Comparison of ENCODE assay signal across 8 cellular contexts in the genomic region with DNA sequence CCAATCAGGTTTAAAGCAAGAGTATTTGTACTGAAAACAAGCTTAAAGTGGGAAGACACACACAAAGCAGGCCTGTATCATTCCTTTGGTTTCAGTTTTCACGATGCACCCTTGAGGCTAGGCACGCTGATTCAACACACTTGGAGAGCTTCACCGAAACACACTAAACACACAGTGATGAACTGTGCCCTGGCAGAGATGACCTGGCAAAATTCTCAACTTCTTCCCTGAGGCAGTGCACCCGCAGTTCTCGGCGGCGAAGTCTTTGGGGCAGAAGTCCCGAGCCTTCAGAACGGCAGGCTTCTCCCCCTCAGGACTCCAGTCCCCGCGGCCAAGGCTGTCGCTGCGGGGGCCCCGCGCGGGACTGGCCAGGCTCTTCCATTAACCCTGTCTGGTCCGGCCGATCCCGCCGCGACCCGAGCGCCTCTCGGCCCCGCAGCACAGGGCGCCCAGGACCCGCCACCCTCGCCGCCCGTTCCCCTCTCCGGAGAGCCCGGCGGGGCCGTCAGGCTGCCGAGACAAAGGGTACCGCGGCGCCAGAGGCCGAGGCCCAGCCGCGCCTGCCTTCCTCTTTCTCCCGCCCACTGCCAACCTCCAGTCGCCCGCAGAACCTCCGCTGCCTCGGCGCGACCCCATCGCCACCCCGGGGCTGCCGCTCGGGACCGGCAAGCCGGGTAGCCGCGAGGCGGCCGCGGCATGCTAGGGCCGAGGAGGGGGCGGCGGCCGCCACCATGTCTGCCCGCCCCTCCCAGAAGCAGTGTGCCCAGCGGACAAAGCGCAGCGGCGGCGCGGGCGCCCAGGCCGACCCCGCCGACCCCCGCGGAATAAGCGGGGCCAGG.
DNase-seq lines count a peak whose midpoint lies in the region; ATAC-seq and TF ChIP-seq lines count a peak whose summit lies in the region.

No MANE protein-coding gene starts in this region.

- H3K9me3 ChIP-seq in DND-41 (ENCODE audit: insufficient read depth, low read length, severe bottlenecking): no peaks in the 10 kb centered on the region

- TF ChIP-seq CTCF in DND-41 (IDR thresholded peaks at IDR 0.05; ENCODE audit: borderline replicate concordance, extremely low read depth, low read length, poor library complexity, severe bottlenecking): no peak
- TF ChIP-seq CTCF in astrocyte of the cerebellum (IDR thresholded peaks at IDR 0.05; ENCODE audit: low read depth, low read length, missing control alignments): no peak
- TF ChIP-seq CTCF in retinal pigment epithelial cell (conservative IDR thresholded peaks at IDR 0.05; ENCODE audit: low read depth, low read length): no peak

- H3K9ac ChIP-seq in DND-41 (ENCODE audit: low read depth, low read length): peak overlapping the region; percentile 100

- no peak for TF ChIP-seq EP300 in Ishikawa (IDR thresholded peaks at IDR 0.05; ENCODE audit: borderline replicate concordance)

- H3K4me1 Mint-ChIP-seq in T-helper 1 cell treated with Interleukin-12 subunit alpha and Interleukin-12 subunit beta and Interleukin-4 antibody, amounts not matched to agents 30 μg/mL and 1 μg/mL, for 36 hours (ENCODE audit: low read depth): peaks cover 46% of the 10 kb centered on the region

- H3K27ac ChIP-seq in DND-41 (ENCODE audit: low read length): peak overlapping the region; percentile 100

- H3K4me1 ChIP-seq in DND-41 (ENCODE audit: insufficient read depth, low read length): peaks cover 57% of the 10 kb centered on the region

- in situ Hi-C loops in astrocyte of the cerebellum (cut with HindIII; ENCODE audit: low sequenced_read_pairs): no loop called here

- no peaks in the 10 kb centered on the region for H3K27me3 ChIP-seq in DND-41 (ENCODE audit: insufficient read depth, low read length, poor library complexity)

- ATAC-seq in DND-41 (ENCODE audit: insufficient read depth, low read depth): peak; percentile 43
- ATAC-seq in GM21526 (IDR thresholded peaks at IDR 0.05; ENCODE audit: low FRiP score, unreplicated experiment): peak; percentile 33

- TF ChIP-seq RAD21 in Ishikawa (IDR thresholded peaks at IDR 0.05; ENCODE audit: low read depth): no peak

- H3K79me2 ChIP-seq in DND-41 (ENCODE audit: insufficient read depth, low read length): peaks cover 96% of the 10 kb centered on the region

- no peaks in the 10 kb centered on the region for H3K27me3 Mint-ChIP-seq in T-helper 1 cell treated with Interleukin-12 subunit alpha and Interleukin-12 subunit beta and Interleukin-4 antibody, amounts not matched to agents 30 μg/mL and 1 μg/mL, for 36 hours (ENCODE audit: low read depth)

- H4K20me1 ChIP-seq in DND-41 (ENCODE audit: insufficient read depth, low read length): peaks cover 24% of the 10 kb centered on the region; the same call in 1 of the 2 replicates

- H3K9me3 Mint-ChIP-seq in T-helper 1 cell treated with Interleukin-12 subunit alpha and Interleukin-12 subunit beta and Interleukin-4 antibody, amounts not matched to agents 30 μg/mL and 1 μg/mL, for 36 hours: no peaks in the 10 kb centered on the region

- peak overlapping the region; percentile 80 for H3K4me2 ChIP-seq in DND-41 (ENCODE audit: insufficient read depth, low read length)

- H3K36me3 ChIP-seq in DND-41 (ENCODE audit: insufficient read depth, low read length): peaks cover 37% of the 10 kb centered on the region

- DNase-seq in DND-41: peak; percentile 59
- peak; percentile 80 for DNase-seq in astrocyte of the cerebellum (ENCODE audit: low read depth)
- peak; percentile 39 to 63 for DNase-seq in hippocampal formation (lab: John Stamatoyannopoulos, UW)
- DNase-seq in retinal pigment epithelial cell (ENCODE audit: low read depth): peak; percentile 41
- DNase-seq in cerebellar nuclear complex (lab: John Stamatoyannopoulos, UW): no peak

- H2AFZ ChIP-seq in DND-41 (ENCODE audit: low read depth, low read length): peak overlapping the region; percentile 99

- H3K4me3 Mint-ChIP-seq in T-helper 1 cell treated with Interleukin-12 subunit alpha and Interleukin-12 subunit beta and Interleukin-4 antibody, amounts not matched to agents 30 μg/mL and 1 μg/mL, for 36 hours: peak overlapping the region; percentile 90

- H3K4me3 ChIP-seq in DND-41 (ENCODE audit: low read depth in 1 of 2, low read length in 2 of 2): peak overlapping the region; percentile 72 to 89
- peak overlapping the region; percentile 73 for H3K4me3 ChIP-seq in astrocyte of the cerebellum (ENCODE audit: low read depth, low read length)
- H3K4me3 ChIP-seq in retinal pigment epithelial cell (ENCODE audit: low read length): peak overlapping the region; percentile 85

- H3K36me3 Mint-ChIP-seq in T-helper 1 cell treated with Interleukin-12 subunit alpha and Interleukin-12 subunit beta and Interleukin-4 antibody, amounts not matched to agents 30 μg/mL and 1 μg/mL, for 36 hours (ENCODE audit: low read depth): peaks cover 41% of the 10 kb centered on the region

- peak overlapping the region; percentile 99 for H3K27ac Mint-ChIP-seq in T-helper 1 cell treated with Interleukin-12 subunit alpha and Interleukin-12 subunit beta and Interleukin-4 antibody, amounts not matched to agents 30 μg/mL and 1 μg/mL, for 36 hours

TF ChIP-seq in Ishikawa, 13 proteins besides CTCF, POLR2A, EP300 and RAD21:
- TF ChIP-seq TCF12 (IDR thresholded peaks at IDR 0.05; ENCODE audit: low read depth) (no peak), TEAD4 (IDR thresholded peaks at IDR 0.05) (no peak), ZBTB7A (IDR thresholded peaks at IDR 0.05; ENCODE audit: low read depth) (0 out of 2 replicates have a peak, but pooled peaks have one; percentile 36), CEBPB (IDR thresholded peaks at IDR 0.05) (no peak), TAF1 (IDR thresholded peaks at IDR 0.05; ENCODE audit: low read depth) (no peak), CREB1 (IDR thresholded peaks at IDR 0.05; ENCODE audit: low read depth) (no peak)
- TF ChIP-seq, protein P1, sequence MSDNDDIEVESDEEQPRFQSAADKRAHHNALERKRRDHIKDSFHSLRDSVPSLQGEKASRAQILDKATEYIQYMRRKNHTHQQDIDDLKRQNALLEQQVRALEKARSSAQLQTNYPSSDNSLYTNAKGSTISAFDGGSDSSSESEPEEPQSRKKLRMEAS (IDR thresholded peaks at IDR 0.05): 0 out of 2 replicates have a peak, but pooled peaks have one; percentile 24
- TF ChIP-seq, protein P2, sequence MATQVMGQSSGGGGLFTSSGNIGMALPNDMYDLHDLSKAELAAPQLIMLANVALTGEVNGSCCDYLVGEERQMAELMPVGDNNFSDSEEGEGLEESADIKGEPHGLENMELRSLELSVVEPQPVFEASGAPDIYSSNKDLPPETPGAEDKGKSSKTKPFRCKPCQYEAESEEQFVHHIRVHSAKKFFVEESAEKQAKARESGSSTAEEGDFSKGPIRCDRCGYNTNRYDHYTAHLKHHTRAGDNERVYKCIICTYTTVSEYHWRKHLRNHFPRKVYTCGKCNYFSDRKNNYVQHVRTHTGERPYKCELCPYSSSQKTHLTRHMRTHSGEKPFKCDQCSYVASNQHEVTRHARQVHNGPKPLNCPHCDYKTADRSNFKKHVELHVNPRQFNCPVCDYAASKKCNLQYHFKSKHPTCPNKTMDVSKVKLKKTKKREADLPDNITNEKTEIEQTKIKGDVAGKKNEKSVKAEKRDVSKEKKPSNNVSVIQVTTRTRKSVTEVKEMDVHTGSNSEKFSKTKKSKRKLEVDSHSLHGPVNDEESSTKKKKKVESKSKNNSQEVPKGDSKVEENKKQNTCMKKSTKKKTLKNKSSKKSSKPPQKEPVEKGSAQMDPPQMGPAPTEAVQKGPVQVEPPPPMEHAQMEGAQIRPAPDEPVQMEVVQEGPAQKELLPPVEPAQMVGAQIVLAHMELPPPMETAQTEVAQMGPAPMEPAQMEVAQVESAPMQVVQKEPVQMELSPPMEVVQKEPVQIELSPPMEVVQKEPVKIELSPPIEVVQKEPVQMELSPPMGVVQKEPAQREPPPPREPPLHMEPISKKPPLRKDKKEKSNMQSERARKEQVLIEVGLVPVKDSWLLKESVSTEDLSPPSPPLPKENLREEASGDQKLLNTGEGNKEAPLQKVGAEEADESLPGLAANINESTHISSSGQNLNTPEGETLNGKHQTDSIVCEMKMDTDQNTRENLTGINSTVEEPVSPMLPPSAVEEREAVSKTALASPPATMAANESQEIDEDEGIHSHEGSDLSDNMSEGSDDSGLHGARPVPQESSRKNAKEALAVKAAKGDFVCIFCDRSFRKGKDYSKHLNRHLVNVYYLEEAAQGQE (IDR thresholded peaks at IDR 0.05; ENCODE audit: low read depth): no peak
TF ChIP-seq in Ishikawa: peak in this region for 2.

Comparison
In these comparisons a context has a peak if more than half of its experiments do, and no peak if none do; other contexts are left out.
1. DNase-seq: peak in DND-41 (single experiment), astrocyte of the cerebellum (single experiment), hippocampal formation (2 of 2) and retinal pigment epithelial cell (single experiment); none in cerebellar nuclear complex (0 of 2).
2. Peak in every context shown above with its lines, with median percentiles within 50 percentile points of each other: H3K4me3 ChIP-seq.